1 cellular context compared by ENCODE assay signal in the genomic region with DNA sequence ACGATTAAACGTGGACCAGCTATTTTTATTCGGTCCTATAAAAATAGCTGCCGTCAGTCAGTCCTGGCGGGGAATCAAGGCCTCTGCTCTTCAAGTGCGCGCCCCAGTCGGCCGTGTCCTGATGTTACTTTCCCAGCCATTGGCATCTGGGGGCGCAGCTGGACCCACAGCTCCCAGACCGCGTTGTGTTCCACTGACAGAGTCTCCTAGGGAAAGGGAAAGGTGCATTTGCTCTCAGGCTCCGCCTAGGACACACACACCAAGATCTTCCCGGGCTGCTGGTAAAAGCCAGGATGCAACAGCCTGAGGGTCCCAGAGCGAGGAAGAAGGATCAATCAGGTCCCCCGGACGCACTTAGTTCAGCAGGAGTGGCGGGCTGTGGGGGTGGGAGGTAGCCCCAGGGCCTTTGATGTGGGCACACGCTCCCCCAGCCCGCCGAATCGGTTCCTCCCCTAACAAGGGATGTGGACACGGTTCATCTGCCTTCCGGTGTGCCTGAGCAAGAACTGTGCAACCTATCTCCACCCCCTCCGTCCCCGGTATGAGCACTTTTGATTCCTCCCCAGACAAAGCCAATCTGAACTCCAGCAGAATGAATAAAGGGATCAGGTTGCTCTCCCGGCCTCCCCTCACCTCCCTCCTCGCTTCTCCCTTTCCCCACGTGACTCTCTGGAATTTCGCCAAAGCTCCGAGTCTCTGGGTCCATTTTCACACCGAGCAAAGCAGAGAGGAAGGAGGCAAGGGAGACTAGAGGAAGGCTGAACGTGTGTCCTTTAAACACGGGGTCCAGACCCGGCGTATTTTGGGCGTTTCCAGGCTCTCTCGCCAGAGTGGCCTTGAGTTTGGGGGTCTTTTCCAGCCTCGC.
A peak's percentile ranks its signal among the peaks of the same experiment; 100 is the strongest.
TF ChIP-seq lines count a peak whose summit lies in the region.

No MANE protein-coding gene starts in this region.

TF ChIP-seq in HepG2, 621 proteins besides CTCF, POLR2A, EP300 and RAD21 (continued from another document and continues in another):
- TF ChIP-seq HDAC2 (CRISPR knock-in tag; IDR thresholded peaks at IDR 0.05): 0 out of 2 replicates have a peak, but pooled peaks have one; percentile 28
- TF ChIP-seq SIN3A (IDR thresholded peaks at IDR 0.05; ENCODE audit: borderline replicate concordance, low read depth, low read length): peak; percentile 57; the same call in 1 of the 2 replicates
- peak; percentile 9; the same call in 1 of the 2 replicates for TF ChIP-seq FOSL2 (CRISPR knock-in tag; IDR thresholded peaks at IDR 0.05)
- TF ChIP-seq ZNF777 (CRISPR knock-in tag; IDR thresholded peaks at IDR 0.05): no peak; the same call in 1 of the 2 replicates
- TF ChIP-seq ZNF331 (CRISPR knock-in tag; IDR thresholded peaks at IDR 0.05): 0 out of 2 replicates have a peak, but pooled peaks have one; percentile 33
- TF ChIP-seq PCBP1 (IDR thresholded peaks at IDR 0.05; ENCODE audit: borderline replicate concordance, low read depth, low read length): no peak
- no peak for TF ChIP-seq ZNF644 (CRISPR knock-in tag; IDR thresholded peaks at IDR 0.05; ENCODE audit: low read depth)
- no peak; the same call in 1 of the 2 replicates for TF ChIP-seq ZZZ3 (CRISPR knock-in tag; IDR thresholded peaks at IDR 0.05; ENCODE audit: borderline replicate concordance)
- TF ChIP-seq, protein P1, sequence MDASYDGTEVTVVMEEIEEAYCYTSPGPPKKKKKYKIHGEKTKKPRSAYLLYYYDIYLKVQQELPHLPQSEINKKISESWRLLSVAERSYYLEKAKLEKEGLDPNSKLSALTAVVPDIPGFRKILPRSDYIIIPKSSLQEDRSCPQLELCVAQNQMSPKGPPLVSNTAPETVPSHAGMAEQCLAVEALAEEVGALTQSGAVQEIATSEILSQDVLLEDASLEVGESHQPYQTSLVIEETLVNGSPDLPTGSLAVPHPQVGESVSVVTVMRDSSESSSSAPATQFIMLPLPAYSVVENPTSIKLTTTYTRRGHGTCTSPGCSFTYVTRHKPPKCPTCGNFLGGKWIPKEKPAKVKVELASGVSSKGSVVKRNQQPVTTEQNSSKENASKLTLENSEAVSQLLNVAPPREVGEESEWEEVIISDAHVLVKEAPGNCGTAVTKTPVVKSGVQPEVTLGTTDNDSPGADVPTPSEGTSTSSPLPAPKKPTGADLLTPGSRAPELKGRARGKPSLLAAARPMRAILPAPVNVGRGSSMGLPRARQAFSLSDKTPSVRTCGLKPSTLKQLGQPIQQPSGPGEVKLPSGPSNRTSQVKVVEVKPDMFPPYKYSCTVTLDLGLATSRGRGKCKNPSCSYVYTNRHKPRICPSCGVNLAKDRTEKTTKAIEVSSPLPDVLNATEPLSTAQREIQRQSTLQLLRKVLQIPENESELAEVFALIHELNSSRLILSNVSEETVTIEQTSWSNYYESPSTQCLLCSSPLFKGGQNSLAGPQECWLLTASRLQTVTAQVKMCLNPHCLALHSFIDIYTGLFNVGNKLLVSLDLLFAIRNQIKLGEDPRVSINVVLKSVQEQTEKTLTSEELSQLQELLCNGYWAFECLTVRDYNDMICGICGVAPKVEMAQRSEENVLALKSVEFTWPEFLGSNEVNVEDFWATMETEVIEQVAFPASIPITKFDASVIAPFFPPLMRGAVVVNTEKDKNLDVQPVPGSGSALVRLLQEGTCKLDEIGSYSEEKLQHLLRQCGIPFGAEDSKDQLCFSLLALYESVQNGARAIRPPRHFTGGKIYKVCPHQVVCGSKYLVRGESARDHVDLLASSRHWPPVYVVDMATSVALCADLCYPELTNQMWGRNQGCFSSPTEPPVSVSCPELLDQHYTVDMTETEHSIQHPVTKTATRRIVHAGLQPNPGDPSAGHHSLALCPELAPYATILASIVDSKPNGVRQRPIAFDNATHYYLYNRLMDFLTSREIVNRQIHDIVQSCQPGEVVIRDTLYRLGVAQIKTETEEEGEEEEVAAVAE (CRISPR knock-in tag; IDR thresholded peaks at IDR 0.05; ENCODE audit: borderline replicate concordance): no peak
- TF ChIP-seq DNMT1 (CRISPR knock-in tag; IDR thresholded peaks at IDR 0.05): no peak
- TF ChIP-seq ZNF251 (CRISPR knock-in tag; IDR thresholded peaks at IDR 0.05): no peak
- TF ChIP-seq HNRNPK (IDR thresholded peaks at IDR 0.05; ENCODE audit: low read depth, low read length, poor library complexity, severe bottlenecking): no peak
- TF ChIP-seq ZNF180 (CRISPR knock-in tag; IDR thresholded peaks at IDR 0.05; ENCODE audit: borderline replicate concordance, low read depth): no peak
- no peak for TF ChIP-seq ZMAT3 (CRISPR knock-in tag; conservative IDR thresholded peaks at IDR 0.05)
- TF ChIP-seq ZNF883 (CRISPR knock-in tag; IDR thresholded peaks at IDR 0.05; ENCODE audit: not compliant biosample characterization): no peak
- TF ChIP-seq ZNF367 (CRISPR knock-in tag; IDR thresholded peaks at IDR 0.05; ENCODE audit: borderline replicate concordance): no peak
- no peak for TF ChIP-seq ZNF550 (CRISPR knock-in tag; IDR thresholded peaks at IDR 0.05; ENCODE audit: borderline replicate concordance)
- TF ChIP-seq FOXK2 (IDR thresholded peaks at IDR 0.05): no peak
- no peak; the same call in 1 of the 2 replicates for TF ChIP-seq GATAD2A (CRISPR knock-in tag; IDR thresholded peaks at IDR 0.05)
- peak; percentile 24; the same call in 1 of the 2 replicates for TF ChIP-seq MAZ (IDR thresholded peaks at IDR 0.05; ENCODE audit: borderline replicate concordance, low read depth, low read length)
- TF ChIP-seq MAZ (CRISPR knock-in tag; IDR thresholded peaks at IDR 0.05; ENCODE audit: low read depth): no peak; the same call in 1 of the 2 replicates
- no peak for TF ChIP-seq GLI4 (CRISPR knock-in tag; IDR thresholded peaks at IDR 0.05; ENCODE audit: borderline replicate concordance)
- no peak for TF ChIP-seq KDM3A (CRISPR knock-in tag; IDR thresholded peaks at IDR 0.05; ENCODE audit: low read depth)
- peak; percentile 20 for TF ChIP-seq THAP11 (CRISPR knock-in tag; IDR thresholded peaks at IDR 0.05)
- no peak for TF ChIP-seq MBNL3 (CRISPR knock-in tag; conservative IDR thresholded peaks at IDR 0.05)
- TF ChIP-seq SP2 (CRISPR knock-in tag; IDR thresholded peaks at IDR 0.05): no peak
- TF ChIP-seq CC2D1A (CRISPR knock-in tag; IDR thresholded peaks at IDR 0.05): no peak
- no peak for TF ChIP-seq ZBTB3 (CRISPR knock-in tag; IDR thresholded peaks at IDR 0.05; ENCODE audit: borderline replicate concordance, low read depth)
- no peak for TF ChIP-seq PRMT3 (CRISPR knock-in tag; IDR thresholded peaks at IDR 0.05; ENCODE audit: borderline replicate concordance, low read depth)
- no peak for TF ChIP-seq ZNF143 (CRISPR knock-in tag; IDR thresholded peaks at IDR 0.05)
- TF ChIP-seq, protein P2, sequence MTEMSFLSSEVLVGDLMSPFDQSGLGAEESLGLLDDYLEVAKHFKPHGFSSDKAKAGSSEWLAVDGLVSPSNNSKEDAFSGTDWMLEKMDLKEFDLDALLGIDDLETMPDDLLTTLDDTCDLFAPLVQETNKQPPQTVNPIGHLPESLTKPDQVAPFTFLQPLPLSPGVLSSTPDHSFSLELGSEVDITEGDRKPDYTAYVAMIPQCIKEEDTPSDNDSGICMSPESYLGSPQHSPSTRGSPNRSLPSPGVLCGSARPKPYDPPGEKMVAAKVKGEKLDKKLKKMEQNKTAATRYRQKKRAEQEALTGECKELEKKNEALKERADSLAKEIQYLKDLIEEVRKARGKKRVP (CRISPR knock-in tag; IDR thresholded peaks at IDR 0.05): no peak
- 0 out of 3 replicates have a peak, but pooled peaks have one; percentile 28 for TF ChIP-seq MXI1 (IDR thresholded peaks at IDR 0.05; ENCODE audit: borderline replicate concordance, low read depth, low read length)
- TF ChIP-seq ZSCAN12 (CRISPR knock-in tag; IDR thresholded peaks at IDR 0.05): no peak
- TF ChIP-seq XRCC5 (optimal IDR thresholded peaks at IDR 0.05; ENCODE audit: low read length): no peak
- peak; percentile 67; the same call in 1 of the 2 replicates for TF ChIP-seq ZNF205 (CRISPR knock-in tag; IDR thresholded peaks at IDR 0.05)
- no peak for TF ChIP-seq CREB1 (IDR thresholded peaks at IDR 0.05)
- peak; percentile 45; the same call in 1 of the 2 replicates for TF ChIP-seq CREB1 (CRISPR knock-in tag; IDR thresholded peaks at IDR 0.05)
- TF ChIP-seq SMYD3 (CRISPR knock-in tag; IDR thresholded peaks at IDR 0.05): 0 out of 2 replicates have a peak, but pooled peaks have one; percentile 46
- TF ChIP-seq ZFYVE20 (CRISPR knock-in tag; IDR thresholded peaks at IDR 0.05; ENCODE audit: borderline replicate concordance, low read depth): no peak
- no peak for TF ChIP-seq XBP1 (CRISPR knock-in tag; IDR thresholded peaks at IDR 0.05)
- TF ChIP-seq PCBP2 (optimal IDR thresholded peaks at IDR 0.05; ENCODE audit: low read depth, low read length, poor library complexity, severe bottlenecking): no peak
- TF ChIP-seq, protein P3, sequence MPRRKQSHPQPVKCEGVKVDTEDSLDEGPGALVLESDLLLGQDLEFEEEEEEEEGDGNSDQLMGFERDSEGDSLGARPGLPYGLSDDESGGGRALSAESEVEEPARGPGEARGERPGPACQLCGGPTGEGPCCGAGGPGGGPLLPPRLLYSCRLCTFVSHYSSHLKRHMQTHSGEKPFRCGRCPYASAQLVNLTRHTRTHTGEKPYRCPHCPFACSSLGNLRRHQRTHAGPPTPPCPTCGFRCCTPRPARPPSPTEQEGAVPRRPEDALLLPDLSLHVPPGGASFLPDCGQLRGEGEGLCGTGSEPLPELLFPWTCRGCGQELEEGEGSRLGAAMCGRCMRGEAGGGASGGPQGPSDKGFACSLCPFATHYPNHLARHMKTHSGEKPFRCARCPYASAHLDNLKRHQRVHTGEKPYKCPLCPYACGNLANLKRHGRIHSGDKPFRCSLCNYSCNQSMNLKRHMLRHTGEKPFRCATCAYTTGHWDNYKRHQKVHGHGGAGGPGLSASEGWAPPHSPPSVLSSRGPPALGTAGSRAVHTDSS (CRISPR knock-in tag; conservative IDR thresholded peaks at IDR 0.05): no peak
- no peak for TF ChIP-seq ZSCAN29 (CRISPR knock-in tag; conservative IDR thresholded peaks at IDR 0.05)
- no peak for TF ChIP-seq NR3C1 (CRISPR knock-in tag; IDR thresholded peaks at IDR 0.05)
- no peak for TF ChIP-seq HOXA7 (CRISPR knock-in tag; IDR thresholded peaks at IDR 0.05)
- TF ChIP-seq ARID3A (IDR thresholded peaks at IDR 0.05; ENCODE audit: low read depth, low read length): peak; percentile 63
- TF ChIP-seq ZNF766 (CRISPR knock-in tag; IDR thresholded peaks at IDR 0.05; ENCODE audit: borderline replicate concordance): 0 out of 2 replicates have a peak, but pooled peaks have one; percentile 25
- TF ChIP-seq MYNN (CRISPR knock-in tag; IDR thresholded peaks at IDR 0.05; ENCODE audit: low read depth): no peak; the same call in 1 of the 2 replicates
- TF ChIP-seq ATF5 (CRISPR knock-in tag; IDR thresholded peaks at IDR 0.05; ENCODE audit: low read depth): no peak
- peak; percentile 40; the same call in 1 of the 2 replicates for TF ChIP-seq IRX3 (CRISPR knock-in tag; IDR thresholded peaks at IDR 0.05; ENCODE audit: borderline replicate concordance, low read depth)
- TF ChIP-seq MYC (CRISPR knock-in tag; IDR thresholded peaks at IDR 0.05; ENCODE audit: borderline replicate concordance): peak; percentile 70; the same call in 1 of the 2 replicates
- TF ChIP-seq PITX1 (CRISPR knock-in tag; IDR thresholded peaks at IDR 0.05): no peak; the same call in 1 of the 2 replicates
- TF ChIP-seq ZBTB44 (CRISPR knock-in tag; IDR thresholded peaks at IDR 0.05): no peak
- no peak for TF ChIP-seq ZSCAN21 (CRISPR knock-in tag; IDR thresholded peaks at IDR 0.05; ENCODE audit: borderline replicate concordance)
- no peak for TF ChIP-seq SRSF9 (IDR thresholded peaks at IDR 0.05; ENCODE audit: borderline replicate concordance, insufficient read depth, low read depth, low read length, poor library complexity, severe bottlenecking)
- TF ChIP-seq, protein P4, sequence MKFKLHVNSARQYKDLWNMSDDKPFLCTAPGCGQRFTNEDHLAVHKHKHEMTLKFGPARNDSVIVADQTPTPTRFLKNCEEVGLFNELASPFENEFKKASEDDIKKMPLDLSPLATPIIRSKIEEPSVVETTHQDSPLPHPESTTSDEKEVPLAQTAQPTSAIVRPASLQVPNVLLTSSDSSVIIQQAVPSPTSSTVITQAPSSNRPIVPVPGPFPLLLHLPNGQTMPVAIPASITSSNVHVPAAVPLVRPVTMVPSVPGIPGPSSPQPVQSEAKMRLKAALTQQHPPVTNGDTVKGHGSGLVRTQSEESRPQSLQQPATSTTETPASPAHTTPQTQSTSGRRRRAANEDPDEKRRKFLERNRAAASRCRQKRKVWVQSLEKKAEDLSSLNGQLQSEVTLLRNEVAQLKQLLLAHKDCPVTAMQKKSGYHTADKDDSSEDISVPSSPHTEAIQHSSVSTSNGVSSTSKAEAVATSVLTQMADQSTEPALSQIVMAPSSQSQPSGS (CRISPR knock-in tag; IDR thresholded peaks at IDR 0.05): 0 out of 2 replicates have a peak, but pooled peaks have one; percentile 3
